Comparison of ENCODE assay signal across 11 cellular contexts in the genomic region with DNA sequence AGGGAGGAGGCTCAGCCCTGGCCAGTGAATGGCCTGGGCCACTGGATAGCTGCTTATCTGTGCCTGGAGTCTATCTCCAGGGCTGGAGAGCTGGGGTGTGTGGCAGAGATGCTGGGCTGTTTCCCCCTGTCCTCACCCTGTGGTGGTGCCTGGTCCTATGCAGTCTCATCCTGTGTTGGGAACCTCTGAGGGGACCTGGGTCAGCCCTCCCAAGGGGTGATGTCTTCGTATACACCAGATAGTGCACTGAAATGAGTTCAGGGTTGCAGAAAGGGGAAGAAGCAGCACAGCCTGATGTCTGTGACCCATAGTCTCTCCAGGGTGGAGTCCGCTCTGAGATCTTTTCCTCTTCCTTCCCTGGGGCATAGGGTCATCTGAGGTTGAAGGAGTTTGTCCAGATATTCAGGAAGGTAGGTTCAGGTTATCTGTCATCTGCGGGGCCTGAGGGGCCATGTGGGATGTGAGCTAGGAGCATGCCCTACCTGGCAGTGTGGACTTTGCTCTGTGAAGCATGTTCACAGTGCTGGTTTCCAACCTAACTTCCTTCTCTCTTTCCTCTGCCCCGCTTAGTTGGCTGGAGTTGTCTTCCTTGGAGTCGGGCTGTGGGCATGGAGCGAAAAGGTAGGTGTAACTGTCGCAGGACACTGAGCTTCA. TPM values are rescaled to one million over a fixed set of nuclear protein-coding genes. Genes with fewer than 3 reads are reported as not detected.
DNase-seq lines count a peak whose midpoint lies in the region; ATAC-seq and TF ChIP-seq lines count a peak whose summit lies in the region.
"Had no signal": no experiment of that assay in that cellular context is flagged by ENCODE, and none has a peak within 500 bp of the region (broad histone marks: within the 10 kb centered on the region; RNA-seq: fewer than 3 reads in every experiment).

No MANE protein-coding gene starts in this region.

- peaks cover 94% of the 10 kb centered on the region for H3K4me1 ChIP-seq in RWPE2 (ENCODE audit: insufficient read depth, poor library complexity, severe bottlenecking)

- H3K9me3 ChIP-seq in CD4-positive, alpha-beta T cell (ENCODE audit: control insufficient read depth, low read length): no peaks in the 10 kb centered on the region
- no peaks in the 10 kb centered on the region for H3K9me3 ChIP-seq in RWPE2 (ENCODE audit: severe bottlenecking)
- H3K9me3 ChIP-seq: thoracic aorta had no signal

- peaks cover 27% of the 10 kb centered on the region for H3K36me3 ChIP-seq in RWPE2 (ENCODE audit: low read depth)

- CTCF ChIA-PET in CD4-positive, alpha-beta T cell (lab: Charles Lee): interaction anchor here (1.6 to 11.6 kb wide), 9 partner anchors 7 to 125 kb away, joined by 4 to 250 read pairs (median 33); partner anchors contain the start of gene PRXL2A

- H3K4me3 ChIP-seq in RWPE2 (ENCODE audit: severe bottlenecking): no peak overlapping the region
- H3K4me3 ChIP-seq: thoracic aorta had no signal

- H3K36me3 Mint-ChIP-seq in CD4-positive, alpha-beta T cell (ENCODE audit: low read depth): peaks cover 75% of the 10 kb centered on the region
- H3K36me3 Mint-ChIP-seq in natural killer cell treated with Interleukin-12 subunit alpha and Interleukin-12 subunit beta and Interleukin-15 and Interleukin-18, amount 100 ng/mL, for 72 hours: no peaks in the 10 kb centered on the region
- H3K36me3 Mint-ChIP-seq in osteocyte (ENCODE audit: unreplicated experiment): no peaks in the 10 kb centered on the region

- DNase-seq in CD4-positive, alpha-beta T cell: no peak
- DNase-seq in RWPE2 (ENCODE audit: low spot score): no peak
- no peak for DNase-seq in epithelial cell of prostate (ENCODE audit: low read depth, low spot score)
- no peak for DNase-seq in natural killer cell treated with Interleukin-12 subunit alpha and Interleukin-12 subunit beta and Interleukin-15 and Interleukin-18, amount 100 ng/mL, for 72 hours (ENCODE audit: low spot score)
- no peak for DNase-seq in osteocyte (ENCODE audit: extremely low spot score, unreplicated experiment)
- DNase-seq in effector CD4-positive, alpha-beta T cell: no peak
- DNase-seq in cerebellum (ENCODE audit: low spot score): no peak
- DNase-seq: NK-92 treated with Interleukin-12 subunit alpha and Interleukin-12 subunit beta, amount 100 ng/mL, for 24 hours had no signal

- POLR2A ChIA-PET in CD4-positive, alpha-beta T cell (lab: Charles Lee): interaction anchor here (1.0 to 12.8 kb wide), 8 partner anchors 16 to 121 kb away, joined by 3 to 302 read pairs (median 12); partner anchors contain the start of genes PRXL2A and TSPAN14

- H3K27ac Mint-ChIP-seq in CD4-positive, alpha-beta T cell: peak overlapping the region; percentile 78
- H3K27ac Mint-ChIP-seq in natural killer cell treated with Interleukin-12 subunit alpha and Interleukin-12 subunit beta and Interleukin-15 and Interleukin-18, amount 100 ng/mL, for 72 hours: peak overlapping the region; percentile 84 to 95
- no peak overlapping the region for H3K27ac Mint-ChIP-seq in osteocyte (ENCODE audit: unreplicated experiment)

- ATAC-seq in CD4-positive, alpha-beta T cell (ENCODE audit: poor library complexity): no peak
- ATAC-seq in RWPE2 (ENCODE audit: low read depth) (no peak), HG03439 (IDR thresholded peaks at IDR 0.05; ENCODE audit: unreplicated experiment) (no peak)
- no peak for ATAC-seq in natural killer cell treated with Interleukin-12 subunit alpha and Interleukin-12 subunit beta and Interleukin-15 and Interleukin-18, amount 100 ng/mL, for 72 hours

- intact Hi-C loops in CD4-positive, alpha-beta T cell (cut with DNase I, micrococcal nuclease): loop anchor here in 1 of 2 experiments (2.0 kb wide), 1 partner anchor 35 kb away; no protein-coding TSS in a partner anchor

- H3K27ac ChIP-seq in CD4-positive, alpha-beta T cell (ENCODE audit: low read depth, low read length): peak overlapping the region; percentile 54
- H3K27ac ChIP-seq in RWPE2 (ENCODE audit: poor library complexity, severe bottlenecking) (peak overlapping the region; percentile 99), epithelial cell of prostate (peak overlapping the region; percentile 99)

- peak overlapping the region; percentile 68 for H3K4me3 Mint-ChIP-seq in CD4-positive, alpha-beta T cell
- peak overlapping the region; percentile 41 for H3K4me3 Mint-ChIP-seq in natural killer cell treated with Interleukin-12 subunit alpha and Interleukin-12 subunit beta and Interleukin-15 and Interleukin-18, amount 100 ng/mL, for 72 hours
- H3K4me3 Mint-ChIP-seq in osteocyte (ENCODE audit: unreplicated experiment): no peak overlapping the region

- H3K9me3 Mint-ChIP-seq in CD4-positive, alpha-beta T cell: no peaks in the 10 kb centered on the region
- no peaks in the 10 kb centered on the region for H3K9me3 Mint-ChIP-seq in natural killer cell treated with Interleukin-12 subunit alpha and Interleukin-12 subunit beta and Interleukin-15 and Interleukin-18, amount 100 ng/mL, for 72 hours
- H3K9me3 Mint-ChIP-seq in osteocyte (ENCODE audit: unreplicated experiment): no peaks in the 10 kb centered on the region

- H3K27me3 Mint-ChIP-seq in CD4-positive, alpha-beta T cell: no peaks in the 10 kb centered on the region
- H3K27me3 Mint-ChIP-seq in natural killer cell treated with Interleukin-12 subunit alpha and Interleukin-12 subunit beta and Interleukin-15 and Interleukin-18, amount 100 ng/mL, for 72 hours: no peaks in the 10 kb centered on the region
- no peaks in the 10 kb centered on the region for H3K27me3 Mint-ChIP-seq in osteocyte (ENCODE audit: unreplicated experiment)

- H3K27me3 ChIP-seq in CD4-positive, alpha-beta T cell (ENCODE audit: control insufficient read depth, insufficient read depth, low read length): no peaks in the 10 kb centered on the region
- H3K27me3 ChIP-seq in RWPE2 (ENCODE audit: insufficient read depth, poor library complexity, severe bottlenecking): no peaks in the 10 kb centered on the region

- TF ChIP-seq CTCF in CD4-positive, alpha-beta T cell (IDR thresholded peaks at IDR 0.05): no peak
- TF ChIP-seq CTCF in RWPE2 (IDR thresholded peaks at IDR 0.05; ENCODE audit: poor library complexity, severe bottlenecking) (no peak), osteocyte (IDR thresholded peaks at IDR 0.05) (no peak)

- peaks cover 82% of the 10 kb centered on the region for H3K4me1 Mint-ChIP-seq in CD4-positive, alpha-beta T cell (ENCODE audit: low read depth)
- H3K4me1 Mint-ChIP-seq in natural killer cell treated with Interleukin-12 subunit alpha and Interleukin-12 subunit beta and Interleukin-15 and Interleukin-18, amount 100 ng/mL, for 72 hours (ENCODE audit: low read depth in 2 of 2): peaks cover 60 to 68% of the 10 kb centered on the region in 2 donors
- H3K4me1 Mint-ChIP-seq in osteocyte (ENCODE audit: unreplicated experiment): peaks cover 57% of the 10 kb centered on the region

RNA-seq across cellular contexts. Expression of gene SH2D4B, which starts 33.4 kb away (rescaled TPM):
- total RNA-seq in CD4-positive, alpha-beta T cell: under 1 TPM; 0.16 to 0.31 TPM
- total RNA-seq in natural killer cell treated with Interleukin-12 subunit alpha and Interleukin-12 subunit beta and Interleukin-15 and Interleukin-18, amount 100 ng/mL, for 72 hours: under 1 TPM; 0.25 to 0.40 TPM
- total RNA-seq in osteocyte (not detected in 2 replicates), cerebellum (0.36 TPM)
- total RNA-seq: myocyte had no signal

RNA-seq across cellular contexts. Expression of gene TSPAN14, which starts 50.2 kb away (rescaled TPM):
- 100 to 1,000 TPM; 167 to 168 TPM for total RNA-seq in CD4-positive, alpha-beta T cell
- total RNA-seq in natural killer cell treated with Interleukin-12 subunit alpha and Interleukin-12 subunit beta and Interleukin-15 and Interleukin-18, amount 100 ng/mL, for 72 hours: 10 to 100 TPM; 56.5 to 76.6 TPM
- total RNA-seq in osteocyte (50.7 and 51.4 TPM in 2 replicates), cerebellum (20.5 TPM)
